In the genomic region with DNA sequence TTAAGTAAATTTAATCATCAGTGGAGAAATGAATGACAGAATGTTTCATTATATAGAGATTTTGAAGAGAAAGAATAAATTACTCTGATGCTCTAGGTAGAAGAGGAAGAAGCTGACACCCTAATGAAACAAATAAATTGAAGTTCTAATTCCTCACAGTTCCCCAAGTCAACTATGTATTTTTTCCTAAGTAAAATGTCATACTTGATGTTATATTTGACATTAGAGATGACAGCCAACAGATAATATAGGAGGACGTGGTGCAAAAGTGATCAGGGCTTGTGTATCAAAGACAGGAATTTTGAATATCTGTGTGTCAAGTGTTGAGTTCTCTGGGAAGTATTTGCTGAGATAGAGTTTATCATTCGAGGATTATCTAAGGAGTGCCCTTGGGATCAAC, we compare ENCODE assay signal across 25 cellular contexts.
"Had no signal": no experiment of that assay in that cellular context is flagged by ENCODE, and none has a peak within 500 bp of the region (broad histone marks: within the 10 kb centered on the region; RNA-seq: fewer than 3 reads in every experiment).

No MANE protein-coding gene starts in this region.

- H3K9me3 ChIP-seq: colonic mucosa, esophagus squamous epithelium, gastrocnemius medialis had no signal

- ATAC-seq: effector memory CD8-positive, alpha-beta T cell; esophagus mucosa; foreskin keratinocyte; gastrocnemius medialis; gastroesophageal sphincter; heart left ventricle; heart right ventricle had no signal

- DNase-seq: colonic mucosa; cortex of kidney; dermis blood vessel endothelial cell; dorsolateral prefrontal cortex; effector CD4-positive, alpha-beta T cell; effector CD8-positive, alpha-beta T cell; effector memory CD4-positive, alpha-beta T cell; effector memory CD8-positive, alpha-beta T cell; endodermal cell; erythroblast; esophagus squamous epithelium; foreskin fibroblast; foreskin keratinocyte; foreskin melanocyte; gastrocnemius medialis; glutamatergic neuron; head of caudate nucleus; heart left ventricle; heart right ventricle had no signal

- H3K27me3 ChIP-seq: colonic mucosa, esophagus squamous epithelium, foreskin keratinocyte, gastrocnemius medialis, gastroesophageal sphincter, heart left ventricle, heart right ventricle had no signal

- H3K4me3 Mint-ChIP-seq: dendritic cell treated with granulocyte-macrophage colony-stimulating factor and Interleukin-4, amounts not matched to agents 40 ng/mL and 50 ng/mL, for 4 days; effector memory CD8-positive, alpha-beta T cell; endodermal cell had no signal

- H3K27ac Mint-ChIP-seq: dendritic cell treated with granulocyte-macrophage colony-stimulating factor and Interleukin-4, amounts not matched to agents 40 ng/mL and 50 ng/mL, for 4 days; effector memory CD8-positive, alpha-beta T cell; endodermal cell had no signal

- H3K27ac ChIP-seq: colonic mucosa, coronary artery, dorsolateral prefrontal cortex, epithelial cell of prostate, esophagus muscularis mucosa, esophagus squamous epithelium, foreskin keratinocyte, gastrocnemius medialis, gastroesophageal sphincter, heart left ventricle, heart right ventricle had no signal

- H3K4me3 ChIP-seq: colonic mucosa, coronary artery, esophagus muscularis mucosa, esophagus squamous epithelium, gastrocnemius medialis, gastroesophageal sphincter, heart left ventricle, heart right ventricle had no signal

- H3K36me3 ChIP-seq: colonic mucosa, esophagus muscularis mucosa, esophagus squamous epithelium, gastrocnemius medialis, gastroesophageal sphincter, heart left ventricle, heart right ventricle had no signal

- H3K4me1 ChIP-seq: colonic mucosa, esophagus muscularis mucosa, esophagus squamous epithelium, foreskin keratinocyte, gastrocnemius medialis, gastroesophageal sphincter, heart left ventricle, heart right ventricle had no signal
